Comparison of ENCODE assay signal across 9 cellular contexts in genomic region chr17:2511138-2511461, GRCh38. TPM values are rescaled to one million over a fixed set of nuclear protein-coding genes. Genes with fewer than 3 reads are reported as not detected.
DNase-seq lines count a peak whose midpoint lies in the region; FAIRE-seq and TF ChIP-seq lines count a peak whose summit lies in the region.
"Had no signal": no experiment of that assay in that cellular context is flagged by ENCODE, and none has a peak within 500 bp of the region (broad histone marks: within the 10 kb centered on the region; RNA-seq: fewer than 3 reads in every experiment).

No MANE protein-coding gene starts in this region.

- TF ChIP-seq CTCF in astrocyte (IDR thresholded peaks at IDR 0.05; ENCODE audit: insufficient read depth, low read depth, low read length) (no peak), suprapubic skin (IDR thresholded peaks at IDR 0.05) (no peak)

- in situ Hi-C loops in HAP-1 (cut with MboI; ENCODE audit: low sequenced_read_pairs): no loop called here

- no peak for TF ChIP-seq EP300 in suprapubic skin (IDR thresholded peaks at IDR 0.05)

- H3K27ac ChIP-seq in astrocyte (ENCODE audit: low read depth, low read length) (peak overlapping the region; percentile 99), suprapubic skin (peak overlapping the region; percentile 96)

- DNase-seq in HAP-1 (ENCODE audit: low spot score in 2 of 2) (no peak), astrocyte (ENCODE audit: low read depth) (no peak), inferior parietal cortex (ENCODE audit: extremely low spot score) (peak; percentile 7), suprapubic skin (ENCODE audit: low spot score in 2 of 2) (no peak), nucleus accumbens (lab: John Stamatoyannopoulos, UW) (no peak), ureter (ENCODE audit: low spot score) (no peak)
- no peak for DNase-seq in activated CD4-positive, alpha-beta T cell treated with anti-CD3 and anti-CD28 coated beads, Interleukin-2, amount 50 U/mL, for 48 hours
- DNase-seq in activated naive CD4-positive, alpha-beta T cell treated with Interleukin-2 at 50 U/mL for 16 hours: no peak

- WGBS in suprapubic skin: under 1% methylated on average over 5 of the region's 5 CpGs

- peak overlapping the region; percentile 98 for H3K4me2 ChIP-seq in astrocyte (ENCODE audit: low read length)

- peaks cover 9% of the 10 kb centered on the region for H4K20me1 ChIP-seq in astrocyte (ENCODE audit: insufficient read depth, low read length)

- peak overlapping the region; percentile 99 for H3K9ac ChIP-seq in astrocyte (ENCODE audit: low read length)

- no peak overlapping the region for H3K4me3 Mint-ChIP-seq in astrocyte (ENCODE audit: unreplicated experiment)
- H3K4me3 Mint-ChIP-seq: activated CD4-positive, alpha-beta T cell treated with anti-CD3 and anti-CD28 coated beads for 36 hours had no signal

- no peaks in the 10 kb centered on the region for H3K9me3 Mint-ChIP-seq in astrocyte (ENCODE audit: unreplicated experiment)

- H3K27me3 ChIP-seq in HAP-1 (ENCODE audit: low read depth) (no peaks in the 10 kb centered on the region), astrocyte (ENCODE audit: insufficient read depth, low read length) (no peaks in the 10 kb centered on the region), suprapubic skin (no peaks in the 10 kb centered on the region)

- H3K4me3 ChIP-seq in HAP-1: peak overlapping the region; percentile 53
- peak overlapping the region; percentile 96 for H3K4me3 ChIP-seq in astrocyte (ENCODE audit: insufficient read depth, low read depth, low read length)
- H3K4me3 ChIP-seq in suprapubic skin: peak overlapping the region; percentile 62

- no peaks in the 10 kb centered on the region for H3K36me3 ChIP-seq in HAP-1 (replicated peaks)
- no peaks in the 10 kb centered on the region for H3K36me3 ChIP-seq in astrocyte (ENCODE audit: insufficient read depth, low read length)
- no peaks in the 10 kb centered on the region for H3K36me3 ChIP-seq in suprapubic skin

- peak overlapping the region; percentile 100 for H2AFZ ChIP-seq in astrocyte (ENCODE audit: low read depth, low read length)

- H3K27me3 Mint-ChIP-seq in astrocyte (ENCODE audit: low read depth, unreplicated experiment): no peaks in the 10 kb centered on the region
- H3K27me3 Mint-ChIP-seq: activated CD4-positive, alpha-beta T cell treated with anti-CD3 and anti-CD28 coated beads for 36 hours had no signal

- H3K4me1 ChIP-seq in HAP-1: peaks cover 9% of the 10 kb centered on the region
- peaks cover 3% of the 10 kb centered on the region for H3K4me1 ChIP-seq in astrocyte (ENCODE audit: insufficient read depth, low read length)
- peaks cover 30% of the 10 kb centered on the region for H3K4me1 ChIP-seq in suprapubic skin

- H3K36me3 Mint-ChIP-seq in astrocyte (ENCODE audit: low read depth, unreplicated experiment): peaks cover 2% of the 10 kb centered on the region

- FAIRE-seq in astrocyte (lab: Jason Lieb, UNC): no peak

- no peaks in the 10 kb centered on the region for H3K4me1 Mint-ChIP-seq in astrocyte (ENCODE audit: low read depth, unreplicated experiment)

- H3K27ac Mint-ChIP-seq in astrocyte (ENCODE audit: unreplicated experiment): no peak overlapping the region
- H3K27ac Mint-ChIP-seq: activated CD4-positive, alpha-beta T cell treated with anti-CD3 and anti-CD28 coated beads for 36 hours had no signal

- H3K9me3 ChIP-seq in HAP-1: no peaks in the 10 kb centered on the region
- H3K9me3 ChIP-seq in astrocyte (ENCODE audit: insufficient read depth, low read depth, low read length): no peaks in the 10 kb centered on the region
- no peaks in the 10 kb centered on the region for H3K9me3 ChIP-seq in suprapubic skin

- peaks cover 34% of the 10 kb centered on the region for H3K79me2 ChIP-seq in astrocyte (ENCODE audit: insufficient read depth, low read length)

- TF ChIP-seq POLR2A in suprapubic skin (IDR thresholded peaks at IDR 0.05): no peak

RNA-seq across cellular contexts. Expression of gene METTL16, which starts 0.6 kb away (rescaled TPM):
- total RNA-seq in astrocyte (24.9 and 28.4 TPM in 2 replicates), suprapubic skin (10 to 100 TPM; 30.8 to 53.3 (median 35.9) TPM), ureter (52.2 TPM)
